Comparison of ENCODE assay signal across 9 cellular contexts in genomic region chr16:456891-457483, GRCh38. TPM values are rescaled to one million over a fixed set of nuclear protein-coding genes. Genes with fewer than 3 reads are reported as not detected.
DNase-seq lines count a peak whose midpoint lies in the region; ATAC-seq and TF ChIP-seq lines count a peak whose summit lies in the region.
"Had no signal": no experiment of that assay in that cellular context is flagged by ENCODE, and none has a peak within 500 bp of the region (broad histone marks: within the 10 kb centered on the region; RNA-seq: fewer than 3 reads in every experiment).

No MANE protein-coding gene starts in this region.

- H3K27me3 ChIP-seq in right lobe of liver (no peaks in the 10 kb centered on the region), testis (no peaks in the 10 kb centered on the region)

- no peak overlapping the region for H3K4me3 Mint-ChIP-seq in activated naive CD8-positive, alpha-beta T cell treated with anti-CD3 and anti-CD28 coated beads for 36 hours
- H3K4me3 Mint-ChIP-seq: activated CD4-positive, alpha-beta T cell treated with anti-CD3 and anti-CD28 coated beads for 36 hours had no signal

- H3K36me3 Mint-ChIP-seq in activated naive CD8-positive, alpha-beta T cell treated with anti-CD3 and anti-CD28 coated beads for 36 hours: peaks cover 4% of the 10 kb centered on the region

- ATAC-seq in right lobe of liver (peak; percentile 73 to 83 (median 78)), HG03378 (IDR thresholded peaks at IDR 0.05; ENCODE audit: unreplicated experiment) (no peak)
- ATAC-seq: activated CD4-positive, alpha-beta T cell treated with anti-CD3 and anti-CD28 coated beads for 36 hours had no signal

- H3K9me3 ChIP-seq in right lobe of liver: no peaks in the 10 kb centered on the region
- no peaks in the 10 kb centered on the region for H3K9me3 ChIP-seq in testis

- TF ChIP-seq POLR2A in right lobe of liver (IDR thresholded peaks at IDR 0.05): no peak
- no peak for TF ChIP-seq POLR2A in testis (IDR thresholded peaks at IDR 0.05)

- H3K36me3 ChIP-seq in right lobe of liver (peaks cover 0 to 4% (median 0%) of the 10 kb centered on the region in 4 donors), testis (ENCODE audit: low read depth, missing control alignments) (no peaks in the 10 kb centered on the region)

- DNase-seq in NCI-H2107 (lab: John Stamatoyannopoulos, UW) (peak; percentile 57), coronary artery (ENCODE audit: low spot score) (no peak), right lobe of liver (peak in 1 of 3 donors; percentile 29), testis (peak; percentile 86)
- no peak for DNase-seq in activated naive CD4-positive, alpha-beta T cell (lab: John Stamatoyannopoulos, UW)
- DNase-seq in activated naive CD8-positive, alpha-beta T cell treated with anti-CD3 and anti-CD28 coated beads for 36 hours: no peak
- DNase-seq: activated CD4-positive, alpha-beta T cell treated with anti-CD3 and anti-CD28 coated beads for 36 hours; effector CD4-positive, alpha-beta T cell had no signal

- peaks cover 9% of the 10 kb centered on the region for H3K4me1 Mint-ChIP-seq in activated naive CD8-positive, alpha-beta T cell treated with anti-CD3 and anti-CD28 coated beads for 36 hours

- peaks cover 0 to 22% (median 11%) of the 10 kb centered on the region in 4 donors for H3K4me1 ChIP-seq in right lobe of liver
- H3K4me1 ChIP-seq in testis: peaks cover 20% of the 10 kb centered on the region

- 41% methylated on average over 11 of the region's 11 CpGs for WGBS in right lobe of liver (ENCODE audit: insufficient coverage, low coverage, low lambda C conversion rate, missing lambda C conversion rate)
- 30 to 49% methylated on average over 11 of the region's 11 CpGs for WGBS in testis, 2 donors

- H3K27me3 Mint-ChIP-seq in activated naive CD8-positive, alpha-beta T cell treated with anti-CD3 and anti-CD28 coated beads for 36 hours: no peaks in the 10 kb centered on the region
- H3K27me3 Mint-ChIP-seq: activated CD4-positive, alpha-beta T cell treated with anti-CD3 and anti-CD28 coated beads for 36 hours had no signal

- H3K4me3 ChIP-seq in coronary artery (peak overlapping the region; percentile 47), right lobe of liver (no peak overlapping the region), testis (no peak overlapping the region)

- no peak overlapping the region for H3K27ac Mint-ChIP-seq in activated naive CD8-positive, alpha-beta T cell treated with anti-CD3 and anti-CD28 coated beads for 36 hours
- H3K27ac Mint-ChIP-seq: activated CD4-positive, alpha-beta T cell treated with anti-CD3 and anti-CD28 coated beads for 36 hours had no signal

- no peak for TF ChIP-seq CTCF in coronary artery (IDR thresholded peaks at IDR 0.05)
- TF ChIP-seq CTCF in right lobe of liver (IDR thresholded peaks at IDR 0.05): no peak
- TF ChIP-seq CTCF in testis (IDR thresholded peaks at IDR 0.05): no peak

- intact Hi-C loops in right lobe of liver (cut with DNase I): no loop called here
- intact Hi-C loops in testis (cut with DNase I; ENCODE audit: low total_unique reads): no loop called here

- H3K27ac ChIP-seq in coronary artery (peak overlapping the region in 1 of 2 donors; percentile 49), right lobe of liver (peak overlapping the region; percentile 41 to 84 (median 59)), testis (peak overlapping the region; percentile 74 to 83)

- no peaks in the 10 kb centered on the region for H3K9me3 Mint-ChIP-seq in activated naive CD8-positive, alpha-beta T cell treated with anti-CD3 and anti-CD28 coated beads for 36 hours

RNA-seq across cellular contexts. Expression of gene RAB11FIP3, which starts 31.5 kb away (rescaled TPM):
- 10 to 100 TPM; 19.5 to 38.3 (median 25.5) TPM for total RNA-seq in right lobe of liver
- 100 to 1,000 TPM; 166 to 186 TPM for total RNA-seq in testis
- 61.7 TPM for polyA plus RNA-seq in testis (ENCODE audit: insufficient read depth, low read depth, low replicate concordance)
- total RNA-seq in activated naive CD8-positive, alpha-beta T cell treated with anti-CD3 and anti-CD28 coated beads for 36 hours: 10 to 100 TPM; 16.9 to 17.4 TPM

RNA-seq across cellular contexts. Expression of gene DECR2, which starts 55.3 kb away (rescaled TPM):
- total RNA-seq in right lobe of liver (100 to 1,000 TPM in 3 of 6 experiments, 10 to 100 TPM in 3; 73.6 to 169 (median 97.0) TPM), testis (10 to 100 TPM; 52.2 to 56.1 TPM)
- 33.2 TPM for polyA plus RNA-seq in testis (ENCODE audit: insufficient read depth, low read depth, low replicate concordance)
- total RNA-seq in activated naive CD8-positive, alpha-beta T cell treated with anti-CD3 and anti-CD28 coated beads for 36 hours: 1 to 10 TPM; 7.0 to 8.2 TPM

RNA-seq across cellular contexts. Expression of gene NME4, which starts 60.0 kb away (rescaled TPM):
- total RNA-seq in right lobe of liver (10 to 100 TPM; 50.3 to 83.6 (median 61.0) TPM), testis (100 to 1,000 TPM in 1 of 2 donors, 10 to 100 TPM in 1; 87.5 to 107 TPM)
- 79.2 TPM for polyA plus RNA-seq in testis (ENCODE audit: insufficient read depth, low read depth, low replicate concordance)
- 10 to 100 TPM; 15.6 to 17.3 TPM for total RNA-seq in activated naive CD8-positive, alpha-beta T cell treated with anti-CD3 and anti-CD28 coated beads for 36 hours

Comparison
In these comparisons a context has a peak if more than half of its experiments do, and no peak if none do; other contexts are left out.
1. DNase-seq: peak in NCI-H2107 (single experiment) and testis (single experiment); none in coronary artery (single experiment), activated naive CD4-positive, alpha-beta T cell (0 of 4) and activated naive CD8-positive, alpha-beta T cell treated with anti-CD3 and anti-CD28 coated beads for 36 hours (single experiment).
2. RNA of gene RAB11FIP3, which starts 31.5 kb away (total RNA-seq): 166 to 186 TPM in testis; 19.5 to 38.3 TPM in right lobe of liver and 16.9 to 17.4 TPM in activated naive CD8-positive, alpha-beta T cell treated with anti-CD3 and anti-CD28 coated beads for 36 hours; every median in the first group is over 4 times any median in the second.
3. RNA of gene DECR2, which starts 55.3 kb away (total RNA-seq): 73.6 to 169 TPM in right lobe of liver and 52.2 to 56.1 TPM in testis; 7.0 to 8.2 TPM in activated naive CD8-positive, alpha-beta T cell treated with anti-CD3 and anti-CD28 coated beads for 36 hours; every median in the first group is over 4 times any median in the second.